22 cellular contexts compared by ENCODE assay signal in the genomic region with DNA sequence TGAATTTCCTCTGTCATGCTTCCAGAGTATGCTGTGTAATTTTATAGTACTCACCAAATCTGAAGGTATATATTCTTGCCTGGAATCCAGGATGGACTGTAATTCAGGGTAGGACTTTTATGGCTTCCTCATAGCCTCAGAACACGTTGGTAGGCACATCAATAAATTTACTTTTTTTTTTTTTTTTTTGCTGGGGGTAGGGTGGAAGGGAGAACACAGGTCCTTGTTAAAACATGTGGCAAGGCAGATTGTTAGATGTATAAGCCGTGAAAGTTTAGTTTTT.
"Had no signal": no experiment of that assay in that cellular context is flagged by ENCODE, and none has a peak within 500 bp of the region (broad histone marks: within the 10 kb centered on the region; RNA-seq: fewer than 3 reads in every experiment).

No MANE protein-coding gene starts in this region.

- H3K27ac ChIP-seq: ascending aorta, brain microvascular endothelial cell, gastroesophageal sphincter, ovary, sigmoid colon, thoracic aorta, upper lobe of left lung, vagina had no signal

- DNase-seq: activated CD4-positive, alpha-beta T cell treated with anti-CD3 and anti-CD28 coated beads for 4 hours; activated CD4-positive, alpha-beta T cell treated with anti-CD3 and anti-CD28 coated beads, Interleukin-2, amount 50 U/mL, for 4 hours; activated naive CD4-positive, alpha-beta T cell; activated T-cell treated with anti-CD3 and anti-CD28 coated beads for 4 hours; activated T-cell treated with anti-CD3 and anti-CD28 coated beads, Interleukin-2, amount 50 U/mL, for 72 hours; brain microvascular endothelial cell; hippocampal formation; left cardiac atrium; mammary epithelial cell; naive B cell; ovary; sigmoid colon; small intestine; stimulated activated CD4-positive, alpha-beta T cell treated with anti-CD3 and anti-CD28 coated beads, Interleukin-4, amount 100 ng/mL, for 24 hours; upper lobe of left lung had no signal

- ATAC-seq: activated T-cell treated with anti-CD3 and anti-CD28 coated beads, Interleukin-2, amount 50 U/mL, for 72 hours; gastroesophageal sphincter; left cardiac atrium; stimulated activated effector memory CD8-positive, alpha-beta T cell treated with anti-CD3 and anti-CD28 coated beads, Interleukin-12 subunit alpha, Interleukin-12 subunit beta, amount 100 ng/mL, for 72 hours had no signal

- H3K4me3 ChIP-seq: ascending aorta, gastroesophageal sphincter, ovary, sigmoid colon, thoracic aorta, upper lobe of left lung, vagina had no signal

- FAIRE-seq: endothelial cell of umbilical vein, keratinocyte, small intestine had no signal

- H3K4me1 ChIP-seq: ascending aorta, gastroesophageal sphincter, vagina had no signal

- H3K9me3 ChIP-seq: ascending aorta, gastroesophageal sphincter, ovary, sigmoid colon, thoracic aorta, upper lobe of left lung, vagina had no signal

- H3K27me3 ChIP-seq: ascending aorta, brain microvascular endothelial cell, gastroesophageal sphincter, ovary, sigmoid colon, upper lobe of left lung, vagina had no signal

- H3K36me3 ChIP-seq: ascending aorta, ovary, sigmoid colon, thoracic aorta, upper lobe of left lung, vagina had no signal
